1 cellular context compared by ENCODE assay signal in the genomic region with DNA sequence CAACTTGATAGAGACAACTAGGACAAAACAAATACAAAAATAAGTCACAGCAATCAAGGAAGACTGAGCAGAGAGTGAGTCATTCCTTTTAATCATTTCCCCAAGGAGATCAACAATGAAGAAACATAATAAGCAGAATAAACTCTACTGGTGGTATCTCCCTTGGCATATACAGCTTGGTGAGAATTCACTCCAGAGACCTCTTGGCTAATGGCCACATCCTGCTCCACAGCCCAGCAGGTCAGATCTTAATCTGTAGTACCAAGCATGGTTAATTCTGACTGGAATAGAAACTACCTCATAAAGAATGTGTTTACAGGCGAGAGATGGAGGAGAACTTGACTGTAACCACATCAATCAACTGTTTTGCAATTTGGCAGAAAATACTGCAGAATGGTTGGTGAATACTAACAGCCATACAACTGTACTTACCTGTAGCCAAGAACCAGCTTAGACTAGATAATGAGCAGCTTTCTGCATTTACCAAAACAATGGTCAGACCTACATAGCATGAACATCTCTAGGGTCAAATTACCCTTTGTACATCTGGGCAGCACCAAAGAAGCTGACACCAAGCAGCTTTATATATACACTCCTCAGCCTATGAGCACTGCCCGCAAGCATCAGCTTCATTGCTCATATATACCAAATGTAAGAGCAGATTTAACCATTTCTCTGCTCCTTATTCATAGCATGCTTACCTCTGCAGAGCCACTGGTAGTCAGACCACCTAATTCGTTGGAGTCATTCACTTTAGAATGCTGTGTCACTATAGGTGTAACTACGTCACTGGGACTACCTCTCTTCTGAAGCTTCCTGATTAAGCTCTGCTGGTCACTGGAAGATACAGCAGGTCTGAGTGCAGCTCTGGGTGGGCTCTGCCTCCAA.
TF ChIP-seq lines count a peak whose summit lies in the region.

No MANE protein-coding gene starts in this region.

TF ChIP-seq in GM12878, 131 proteins besides CTCF, POLR2A, EP300 and RAD21 (continued from another document and continues in another):
- TF ChIP-seq, protein P1, sequence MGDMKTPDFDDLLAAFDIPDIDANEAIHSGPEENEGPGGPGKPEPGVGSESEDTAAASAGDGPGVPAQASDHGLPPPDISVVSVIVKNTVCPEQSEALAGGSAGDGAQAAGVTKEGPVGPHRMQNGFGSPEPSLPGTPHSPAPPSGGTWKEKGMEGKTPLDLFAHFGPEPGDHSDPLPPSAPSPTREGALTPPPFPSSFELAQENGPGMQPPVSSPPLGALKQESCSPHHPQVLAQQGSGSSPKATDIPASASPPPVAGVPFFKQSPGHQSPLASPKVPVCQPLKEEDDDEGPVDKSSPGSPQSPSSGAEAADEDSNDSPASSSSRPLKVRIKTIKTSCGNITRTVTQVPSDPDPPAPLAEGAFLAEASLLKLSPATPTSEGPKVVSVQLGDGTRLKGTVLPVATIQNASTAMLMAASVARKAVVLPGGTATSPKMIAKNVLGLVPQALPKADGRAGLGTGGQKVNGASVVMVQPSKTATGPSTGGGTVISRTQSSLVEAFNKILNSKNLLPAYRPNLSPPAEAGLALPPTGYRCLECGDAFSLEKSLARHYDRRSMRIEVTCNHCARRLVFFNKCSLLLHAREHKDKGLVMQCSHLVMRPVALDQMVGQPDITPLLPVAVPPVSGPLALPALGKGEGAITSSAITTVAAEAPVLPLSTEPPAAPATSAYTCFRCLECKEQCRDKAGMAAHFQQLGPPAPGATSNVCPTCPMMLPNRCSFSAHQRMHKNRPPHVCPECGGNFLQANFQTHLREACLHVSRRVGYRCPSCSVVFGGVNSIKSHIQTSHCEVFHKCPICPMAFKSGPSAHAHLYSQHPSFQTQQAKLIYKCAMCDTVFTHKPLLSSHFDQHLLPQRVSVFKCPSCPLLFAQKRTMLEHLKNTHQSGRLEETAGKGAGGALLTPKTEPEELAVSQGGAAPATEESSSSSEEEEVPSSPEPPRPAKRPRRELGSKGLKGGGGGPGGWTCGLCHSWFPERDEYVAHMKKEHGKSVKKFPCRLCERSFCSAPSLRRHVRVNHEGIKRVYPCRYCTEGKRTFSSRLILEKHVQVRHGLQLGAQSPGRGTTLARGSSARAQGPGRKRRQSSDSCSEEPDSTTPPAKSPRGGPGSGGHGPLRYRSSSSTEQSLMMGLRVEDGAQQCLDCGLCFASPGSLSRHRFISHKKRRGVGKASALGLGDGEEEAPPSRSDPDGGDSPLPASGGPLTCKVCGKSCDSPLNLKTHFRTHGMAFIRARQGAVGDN (IDR thresholded peaks at IDR 0.05) = no peak; the same call in none of the 2 replicates
- TF ChIP-seq, protein P2, sequence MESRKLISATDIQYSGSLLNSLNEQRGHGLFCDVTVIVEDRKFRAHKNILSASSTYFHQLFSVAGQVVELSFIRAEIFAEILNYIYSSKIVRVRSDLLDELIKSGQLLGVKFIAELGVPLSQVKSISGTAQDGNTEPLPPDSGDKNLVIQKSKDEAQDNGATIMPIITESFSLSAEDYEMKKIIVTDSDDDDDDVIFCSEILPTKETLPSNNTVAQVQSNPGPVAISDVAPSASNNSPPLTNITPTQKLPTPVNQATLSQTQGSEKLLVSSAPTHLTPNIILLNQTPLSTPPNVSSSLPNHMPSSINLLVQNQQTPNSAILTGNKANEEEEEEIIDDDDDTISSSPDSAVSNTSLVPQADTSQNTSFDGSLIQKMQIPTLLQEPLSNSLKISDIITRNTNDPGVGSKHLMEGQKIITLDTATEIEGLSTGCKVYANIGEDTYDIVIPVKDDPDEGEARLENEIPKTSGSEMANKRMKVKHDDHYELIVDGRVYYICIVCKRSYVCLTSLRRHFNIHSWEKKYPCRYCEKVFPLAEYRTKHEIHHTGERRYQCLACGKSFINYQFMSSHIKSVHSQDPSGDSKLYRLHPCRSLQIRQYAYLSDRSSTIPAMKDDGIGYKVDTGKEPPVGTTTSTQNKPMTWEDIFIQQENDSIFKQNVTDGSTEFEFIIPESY (IDR thresholded peaks at IDR 0.05) = no peak
- TF ChIP-seq, protein P3, sequence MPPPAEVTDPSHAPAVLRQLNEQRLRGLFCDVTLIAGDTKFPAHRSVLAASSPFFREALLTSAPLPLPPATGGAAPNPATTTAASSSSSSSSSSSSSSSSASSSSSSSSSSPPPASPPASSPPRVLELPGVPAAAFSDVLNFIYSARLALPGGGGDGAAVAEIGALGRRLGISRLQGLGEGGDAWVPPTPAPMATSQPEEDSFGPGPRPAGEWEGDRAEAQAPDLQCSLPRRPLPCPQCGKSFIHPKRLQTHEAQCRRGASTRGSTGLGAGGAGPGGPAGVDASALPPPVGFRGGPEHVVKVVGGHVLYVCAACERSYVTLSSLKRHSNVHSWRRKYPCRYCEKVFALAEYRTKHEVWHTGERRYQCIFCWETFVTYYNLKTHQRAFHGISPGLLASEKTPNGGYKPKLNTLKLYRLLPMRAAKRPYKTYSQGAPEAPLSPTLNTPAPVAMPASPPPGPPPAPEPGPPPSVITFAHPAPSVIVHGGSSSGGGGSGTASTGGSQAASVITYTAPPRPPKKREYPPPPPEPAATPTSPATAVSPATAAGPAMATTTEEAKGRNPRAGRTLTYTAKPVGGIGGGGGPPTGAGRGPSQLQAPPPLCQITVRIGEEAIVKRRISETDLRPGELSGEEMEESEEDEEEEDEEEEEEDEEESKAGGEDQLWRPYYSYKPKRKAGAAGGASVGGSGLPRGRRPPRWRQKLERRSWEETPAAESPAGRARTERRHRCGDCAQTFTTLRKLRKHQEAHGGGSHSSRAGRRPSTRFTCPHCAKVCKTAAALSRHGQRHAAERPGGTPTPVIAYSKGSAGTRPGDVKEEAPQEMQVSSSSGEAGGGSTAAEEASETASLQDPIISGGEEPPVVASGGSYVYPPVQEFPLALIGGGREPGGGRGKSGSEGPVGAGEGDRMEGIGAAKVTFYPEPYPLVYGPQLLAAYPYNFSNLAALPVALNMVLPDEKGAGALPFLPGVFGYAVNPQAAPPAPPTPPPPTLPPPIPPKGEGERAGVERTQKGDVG (CRISPR knock-in tag; IDR thresholded peaks at IDR 0.05) = no peak
- TF ChIP-seq NFIC (IDR thresholded peaks at IDR 0.05; ENCODE audit: low read depth, low read length) = peak; percentile 69; the same call in 1 of the 2 replicates
- TF ChIP-seq SRF (IDR thresholded peaks at IDR 0.05; ENCODE audit: low read depth in 2 of 2, low read length in 2 of 2) = no peak
- peak; percentile 98 for TF ChIP-seq RUNX3 (IDR thresholded peaks at IDR 0.05; ENCODE audit: low read length)
- TF ChIP-seq CBX5 (IDR thresholded peaks at IDR 0.05; ENCODE audit: low read depth) = no peak
- peak; percentile 46; the same call in 1 of the 2 replicates for TF ChIP-seq BCL11A (IDR thresholded peaks at IDR 0.05; ENCODE audit: low read depth, low read length)
- no peak for TF ChIP-seq MXI1 (IDR thresholded peaks at IDR 0.05; ENCODE audit: low read depth, low read length)
- TF ChIP-seq YBX1 (IDR thresholded peaks at IDR 0.05) = no peak
- peak; percentile 30; the same call in 1 of the 2 replicates for TF ChIP-seq ZNF217 (IDR thresholded peaks at IDR 0.05)
- TF ChIP-seq SMAD1 (IDR thresholded peaks at IDR 0.05; ENCODE audit: low read depth, partially characterized antibody) = peak; percentile 65
- TF ChIP-seq, protein P4, sequence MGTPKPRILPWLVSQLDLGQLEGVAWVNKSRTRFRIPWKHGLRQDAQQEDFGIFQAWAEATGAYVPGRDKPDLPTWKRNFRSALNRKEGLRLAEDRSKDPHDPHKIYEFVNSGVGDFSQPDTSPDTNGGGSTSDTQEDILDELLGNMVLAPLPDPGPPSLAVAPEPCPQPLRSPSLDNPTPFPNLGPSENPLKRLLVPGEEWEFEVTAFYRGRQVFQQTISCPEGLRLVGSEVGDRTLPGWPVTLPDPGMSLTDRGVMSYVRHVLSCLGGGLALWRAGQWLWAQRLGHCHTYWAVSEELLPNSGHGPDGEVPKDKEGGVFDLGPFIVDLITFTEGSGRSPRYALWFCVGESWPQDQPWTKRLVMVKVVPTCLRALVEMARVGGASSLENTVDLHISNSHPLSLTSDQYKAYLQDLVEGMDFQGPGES (IDR thresholded peaks at IDR 0.05) = no peak
- TF ChIP-seq JUNB (IDR thresholded peaks at IDR 0.05) = peak; percentile 73
- TF ChIP-seq NFXL1 (IDR thresholded peaks at IDR 0.05; ENCODE audit: borderline replicate concordance) = no peak
- TF ChIP-seq, protein P5, sequence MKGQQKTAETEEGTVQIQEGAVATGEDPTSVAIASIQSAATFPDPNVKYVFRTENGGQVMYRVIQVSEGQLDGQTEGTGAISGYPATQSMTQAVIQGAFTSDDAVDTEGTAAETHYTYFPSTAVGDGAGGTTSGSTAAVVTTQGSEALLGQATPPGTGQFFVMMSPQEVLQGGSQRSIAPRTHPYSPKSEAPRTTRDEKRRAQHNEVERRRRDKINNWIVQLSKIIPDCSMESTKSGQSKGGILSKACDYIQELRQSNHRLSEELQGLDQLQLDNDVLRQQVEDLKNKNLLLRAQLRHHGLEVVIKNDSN (IDR thresholded peaks at IDR 0.05; ENCODE audit: borderline replicate concordance, extremely low read length, insufficient read depth, low read depth, low read length) = no peak
- TF ChIP-seq KLF5 (IDR thresholded peaks at IDR 0.05; ENCODE audit: partially characterized antibody) = no peak
- TF ChIP-seq, protein P6, sequence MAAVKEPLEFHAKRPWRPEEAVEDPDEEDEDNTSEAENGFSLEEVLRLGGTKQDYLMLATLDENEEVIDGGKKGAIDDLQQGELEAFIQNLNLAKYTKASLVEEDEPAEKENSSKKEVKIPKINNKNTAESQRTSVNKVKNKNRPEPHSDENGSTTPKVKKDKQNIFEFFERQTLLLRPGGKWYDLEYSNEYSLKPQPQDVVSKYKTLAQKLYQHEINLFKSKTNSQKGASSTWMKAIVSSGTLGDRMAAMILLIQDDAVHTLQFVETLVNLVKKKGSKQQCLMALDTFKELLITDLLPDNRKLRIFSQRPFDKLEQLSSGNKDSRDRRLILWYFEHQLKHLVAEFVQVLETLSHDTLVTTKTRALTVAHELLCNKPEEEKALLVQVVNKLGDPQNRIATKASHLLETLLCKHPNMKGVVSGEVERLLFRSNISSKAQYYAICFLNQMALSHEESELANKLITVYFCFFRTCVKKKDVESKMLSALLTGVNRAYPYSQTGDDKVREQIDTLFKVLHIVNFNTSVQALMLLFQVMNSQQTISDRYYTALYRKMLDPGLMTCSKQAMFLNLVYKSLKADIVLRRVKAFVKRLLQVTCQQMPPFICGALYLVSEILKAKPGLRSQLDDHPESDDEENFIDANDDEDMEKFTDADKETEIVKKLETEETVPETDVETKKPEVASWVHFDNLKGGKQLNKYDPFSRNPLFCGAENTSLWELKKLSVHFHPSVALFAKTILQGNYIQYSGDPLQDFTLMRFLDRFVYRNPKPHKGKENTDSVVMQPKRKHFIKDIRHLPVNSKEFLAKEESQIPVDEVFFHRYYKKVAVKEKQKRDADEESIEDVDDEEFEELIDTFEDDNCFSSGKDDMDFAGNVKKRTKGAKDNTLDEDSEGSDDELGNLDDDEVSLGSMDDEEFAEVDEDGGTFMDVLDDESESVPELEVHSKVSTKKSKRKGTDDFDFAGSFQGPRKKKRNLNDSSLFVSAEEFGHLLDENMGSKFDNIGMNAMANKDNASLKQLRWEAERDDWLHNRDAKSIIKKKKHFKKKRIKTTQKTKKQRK (IDR thresholded peaks at IDR 0.05; ENCODE audit: low read depth, low read length) = no peak
- no peak for TF ChIP-seq HDGF (IDR thresholded peaks at IDR 0.05)
- TF ChIP-seq PAX5 (IDR thresholded peaks at IDR 0.05; ENCODE audit: borderline replicate concordance, low read depth, low read length) = peak; percentile 52; the same call in 1 of the 2 replicates
- no peak for TF ChIP-seq FOXK2 (IDR thresholded peaks at IDR 0.05)
- TF ChIP-seq, protein P7, sequence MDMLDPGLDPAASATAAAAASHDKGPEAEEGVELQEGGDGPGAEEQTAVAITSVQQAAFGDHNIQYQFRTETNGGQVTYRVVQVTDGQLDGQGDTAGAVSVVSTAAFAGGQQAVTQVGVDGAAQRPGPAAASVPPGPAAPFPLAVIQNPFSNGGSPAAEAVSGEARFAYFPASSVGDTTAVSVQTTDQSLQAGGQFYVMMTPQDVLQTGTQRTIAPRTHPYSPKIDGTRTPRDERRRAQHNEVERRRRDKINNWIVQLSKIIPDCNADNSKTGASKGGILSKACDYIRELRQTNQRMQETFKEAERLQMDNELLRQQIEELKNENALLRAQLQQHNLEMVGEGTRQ (IDR thresholded peaks at IDR 0.05; ENCODE audit: borderline replicate concordance, low read depth, low read length) = no peak
- TF ChIP-seq YY1 (IDR thresholded peaks at IDR 0.05; ENCODE audit: low read depth, low read length) = no peak; the same call in 1 of the 2 replicates
- no peak for TF ChIP-seq SREBF1 (IDR thresholded peaks at IDR 0.05; ENCODE audit: low read length)
- TF ChIP-seq DPF2 (IDR thresholded peaks at IDR 0.05) = peak; percentile 74; the same call in 1 of the 2 replicates
- TF ChIP-seq POLR2AphosphoS5 (IDR thresholded peaks at IDR 0.05; ENCODE audit: low read length) = no peak; the same call in 1 of the 2 replicates
- peak; percentile 90 for TF ChIP-seq MTA2 (IDR thresholded peaks at IDR 0.05; ENCODE audit: low read depth)
- 0 out of 4 replicates have a peak, but pooled peaks of 1 of the 2 experiments have one; percentile 36 for TF ChIP-seq ETV6 (conservative IDR thresholded peaks at IDR 0.05 in 1 of 2, IDR thresholded peaks at IDR 0.05 in 1 of 2; ENCODE audit: borderline replicate concordance in 1 of 2, low read depth in 1 of 2)
- peak; percentile 92 for TF ChIP-seq NR2F1 (conservative IDR thresholded peaks at IDR 0.05)
- TF ChIP-seq, protein P8, sequence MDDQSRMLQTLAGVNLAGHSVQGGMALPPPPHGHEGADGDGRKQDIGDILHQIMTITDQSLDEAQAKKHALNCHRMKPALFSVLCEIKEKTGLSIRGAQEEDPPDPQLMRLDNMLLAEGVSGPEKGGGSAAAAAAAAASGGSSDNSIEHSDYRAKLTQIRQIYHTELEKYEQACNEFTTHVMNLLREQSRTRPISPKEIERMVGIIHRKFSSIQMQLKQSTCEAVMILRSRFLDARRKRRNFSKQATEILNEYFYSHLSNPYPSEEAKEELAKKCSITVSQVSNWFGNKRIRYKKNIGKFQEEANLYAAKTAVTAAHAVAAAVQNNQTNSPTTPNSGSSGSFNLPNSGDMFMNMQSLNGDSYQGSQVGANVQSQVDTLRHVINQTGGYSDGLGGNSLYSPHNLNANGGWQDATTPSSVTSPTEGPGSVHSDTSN (IDR thresholded peaks at IDR 0.05; ENCODE audit: insufficient replicate concordance, low read depth, low read length) = peak; percentile 57
- TF ChIP-seq, protein P9, sequence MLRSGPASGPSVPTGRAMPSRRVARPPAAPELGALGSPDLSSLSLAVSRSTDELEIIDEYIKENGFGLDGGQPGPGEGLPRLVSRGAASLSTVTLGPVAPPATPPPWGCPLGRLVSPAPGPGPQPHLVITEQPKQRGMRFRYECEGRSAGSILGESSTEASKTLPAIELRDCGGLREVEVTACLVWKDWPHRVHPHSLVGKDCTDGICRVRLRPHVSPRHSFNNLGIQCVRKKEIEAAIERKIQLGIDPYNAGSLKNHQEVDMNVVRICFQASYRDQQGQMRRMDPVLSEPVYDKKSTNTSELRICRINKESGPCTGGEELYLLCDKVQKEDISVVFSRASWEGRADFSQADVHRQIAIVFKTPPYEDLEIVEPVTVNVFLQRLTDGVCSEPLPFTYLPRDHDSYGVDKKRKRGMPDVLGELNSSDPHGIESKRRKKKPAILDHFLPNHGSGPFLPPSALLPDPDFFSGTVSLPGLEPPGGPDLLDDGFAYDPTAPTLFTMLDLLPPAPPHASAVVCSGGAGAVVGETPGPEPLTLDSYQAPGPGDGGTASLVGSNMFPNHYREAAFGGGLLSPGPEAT (IDR thresholded peaks at IDR 0.05; ENCODE audit: low read depth) = peak; percentile 81
- TF ChIP-seq RAD51 (IDR thresholded peaks at IDR 0.05) = peak; percentile 56
- no peak for TF ChIP-seq STAT1 (conservative IDR thresholded peaks at IDR 0.05)
- TF ChIP-seq ZNF24 (IDR thresholded peaks at IDR 0.05) = peak; percentile 50; the same call in 1 of the 2 replicates
- TF ChIP-seq HDAC2 (IDR thresholded peaks at IDR 0.05) = no peak
- TF ChIP-seq CBFB (IDR thresholded peaks at IDR 0.05; ENCODE audit: low read depth) = peak; percentile 75; the same call in 1 of the 2 replicates
- TF ChIP-seq TCF7 (IDR thresholded peaks at IDR 0.05; ENCODE audit: borderline replicate concordance) = peak; percentile 98
